In genomic region chr11:35239476-35240075, GRCh38 we compare ENCODE assay signal across 27 cellular contexts.
DNase-seq lines count a peak whose midpoint lies in the region; ATAC-seq and TF ChIP-seq lines count a peak whose summit lies in the region.
"Had no signal": no experiment of that assay in that cellular context is flagged by ENCODE, and none has a peak within 500 bp of the region (broad histone marks: within the 10 kb centered on the region; RNA-seq: fewer than 3 reads in every experiment).

No MANE protein-coding gene starts in this region.

- H3K4me3 ChIP-seq in CD8-positive, alpha-beta T cell (ENCODE audit: low read depth, low read length) = no peak overlapping the region
- no peak overlapping the region for H3K4me3 ChIP-seq in mesendoderm (ENCODE audit: low read length)
- H3K4me3 ChIP-seq: heart right ventricle, left ventricle myocardium inferior, stomach, vagina had no signal

- no peaks in the 10 kb centered on the region for H3K27me3 ChIP-seq in CD8-positive, alpha-beta T cell (ENCODE audit: insufficient read depth, low read length)
- H3K27me3 ChIP-seq in mesendoderm (ENCODE audit: insufficient read depth, low read length, poor library complexity) = no peaks in the 10 kb centered on the region
- H3K27me3 ChIP-seq: BE2C, heart right ventricle, stomach, vagina had no signal

- H3K9ac ChIP-seq in mesendoderm (ENCODE audit: low read length) = no peak overlapping the region

- no peak for TF ChIP-seq CTCF in CD14-positive monocyte (IDR thresholded peaks at IDR 0.05)
- TF ChIP-seq CTCF in CD8-positive, alpha-beta T cell (IDR thresholded peaks at IDR 0.05) = no peak

- no peaks in the 10 kb centered on the region for H3K79me2 ChIP-seq in mesendoderm (ENCODE audit: control insufficient read depth, insufficient read depth, low read length)

- H3K27me3 Mint-ChIP-seq in CD14-positive monocyte (ENCODE audit: low read depth in 3 of 3) = peaks cover 0 to 3% (median 0%) of the 10 kb centered on the region in 3 donors
- no peaks in the 10 kb centered on the region for H3K27me3 Mint-ChIP-seq in CD8-positive, alpha-beta T cell (ENCODE audit: low read depth)

- intact Hi-C loops in CD14-positive monocyte (cut with micrococcal nuclease) = loop anchor here (5.0 to 10.0 kb wide), 2 partner anchors 55 to 63 kb away; no protein-coding TSS in a partner anchor
- intact Hi-C loops in CD8-positive, alpha-beta T cell (cut with DNase I, micrococcal nuclease) = loop anchor here (2.0 to 5.0 kb wide), 6 partner anchors 72 to 312 kb away; no protein-coding TSS in a partner anchor

- H3K9me3 Mint-ChIP-seq in CD14-positive monocyte = peaks cover 0 to 7% (median 0%) of the 10 kb centered on the region in 7 donors
- peaks cover 5% of the 10 kb centered on the region for H3K9me3 Mint-ChIP-seq in CD8-positive, alpha-beta T cell

- no peak overlapping the region for H2BK120ac ChIP-seq in mesendoderm (ENCODE audit: low read depth, low read length)

- H2AK5ac ChIP-seq in mesendoderm (ENCODE audit: low read length) = no peak overlapping the region

- no peaks in the 10 kb centered on the region for H3K36me3 ChIP-seq in CD8-positive, alpha-beta T cell (ENCODE audit: insufficient read depth, low read length)
- H3K36me3 ChIP-seq in mesendoderm (ENCODE audit: control insufficient read depth, insufficient read depth, low read length) = no peaks in the 10 kb centered on the region
- H3K36me3 ChIP-seq: BE2C, heart right ventricle, left ventricle myocardium inferior, stomach, vagina had no signal

- WGBS in mesendoderm (ENCODE audit: extremely low coverage, insufficient coverage, low lambda C conversion rate) = no CpG with 5 or more reads among the region's 4 CpGs

- H4K5ac ChIP-seq in mesendoderm (ENCODE audit: low read length) = no peak overlapping the region

- H4K8ac ChIP-seq in mesendoderm (ENCODE audit: low read depth, low read length) = no peak overlapping the region

- no peaks in the 10 kb centered on the region for H3K9me3 ChIP-seq in CD8-positive, alpha-beta T cell (ENCODE audit: low read length)
- H3K9me3 ChIP-seq: BE2C, stomach, vagina had no signal

- no peak for ATAC-seq in CD8-positive, alpha-beta T cell
- ATAC-seq in GM21723 (IDR thresholded peaks at IDR 0.05; ENCODE audit: unreplicated experiment) (no peak), GM19324 (IDR thresholded peaks at IDR 0.05; ENCODE audit: low FRiP score, unreplicated experiment) (no peak), GM18873 (IDR thresholded peaks at IDR 0.05; ENCODE audit: low FRiP score, unreplicated experiment) (no peak)
- ATAC-seq: heart right ventricle, PC-3, right cardiac atrium, SK-N-SH treated with all-trans-retinoic acid at 6 μM for 48 hours had no signal

- in situ Hi-C loops in SK-MEL-5 (cut with HindIII; ENCODE audit: low pct_unique_long_range_greater_than_20kb, low sequenced_read_pairs) = no loop called here

- DNase-seq in CD14-positive monocyte (ENCODE audit: low spot score) = no peak
- DNase-seq in CD8-positive, alpha-beta T cell = no peak
- peak; percentile 63 for DNase-seq in SK-MEL-5 (ENCODE audit: low read depth, low spot score)
- DNase-seq in mesendoderm = no peak
- DNase-seq: activated CD4-positive, alpha-beta T cell treated with anti-CD3 and anti-CD28 coated beads, Interleukin-2, amount 10 ng/mL, durations not matched to agents 7 days and 5 days; activated naive CD4-positive, alpha-beta T cell treated with anti-CD3 and anti-CD28 coated beads, Interleukin-2, amount 10 ng/mL, durations not matched to agents 7 days and 5 days; amniotic stem cell; BE2C; cerebellar nuclear complex; DMS79; heart right ventricle; left ventricle myocardium inferior; mesenchymal stem cell; NCI-H1105 treated with DMSO at 0.1 percent for 48 hours; NCI-H1930; NCI-H2171 treated with DMSO at 0.1 percent for 48 hours; NCI-H510A; PC-3; right cardiac atrium; stimulated activated CD4-positive, alpha-beta T cell treated with anti-CD3 and anti-CD28 coated beads, Interleukin-1b, Interleukin-23, amount 100 ng/mL, for 48 hours; stomach had no signal

- no peak overlapping the region for H3K27ac ChIP-seq in CD8-positive, alpha-beta T cell (ENCODE audit: low read depth, low read length)
- no peak overlapping the region for H3K27ac ChIP-seq in mesendoderm (ENCODE audit: low read depth, low read length)
- H3K27ac ChIP-seq: heart right ventricle, left ventricle myocardium inferior, stomach, vagina had no signal

- H3K36me3 Mint-ChIP-seq in CD14-positive monocyte = peaks cover 0 to under 1% of the 10 kb centered on the region in 2 donors
- H3K36me3 Mint-ChIP-seq in CD8-positive, alpha-beta T cell = no peaks in the 10 kb centered on the region

- H3K4me1 ChIP-seq in CD8-positive, alpha-beta T cell (ENCODE audit: insufficient read depth, low read length) = peaks cover 59% of the 10 kb centered on the region
- H3K4me1 ChIP-seq in mesendoderm (ENCODE audit: control insufficient read depth, low read depth, low read length) = no peaks in the 10 kb centered on the region
- H3K4me1 ChIP-seq: BE2C had no signal

- peaks cover 45% of the 10 kb centered on the region for H3K4me1 Mint-ChIP-seq in CD14-positive monocyte
- H3K4me1 Mint-ChIP-seq in CD8-positive, alpha-beta T cell (ENCODE audit: low read depth) = peaks cover 92% of the 10 kb centered on the region

- no peak overlapping the region for H2BK5ac ChIP-seq in mesendoderm (ENCODE audit: low read length)

- H3K18ac ChIP-seq in mesendoderm (ENCODE audit: low read length) = no peak overlapping the region

- CTCF ChIA-PET in CD8-positive, alpha-beta T cell (lab: Charles Lee) = interaction anchor here (0.8 to 1.7 kb wide), 4 partner anchors 9 to 76 kb away, joined by 3 to 4 read pairs (median 3); no protein-coding TSS in a partner anchor

- H2BK15ac ChIP-seq in mesendoderm (replicated peaks; ENCODE audit: low read depth) = no peak overlapping the region

- POLR2A ChIA-PET in CD8-positive, alpha-beta T cell (lab: Charles Lee) = interaction anchor here (1.1 kb wide), 1 partner anchor 8 kb away, joined by 3 read pairs; no protein-coding TSS in a partner anchor

- no peak overlapping the region for H3K4me2 ChIP-seq in mesendoderm (ENCODE audit: low read length)

- peak overlapping the region in 1 of 2 donors; percentile 39 for H3K4me3 Mint-ChIP-seq in CD14-positive monocyte
- H3K4me3 Mint-ChIP-seq in CD8-positive, alpha-beta T cell = no peak overlapping the region
- H3K4me3 Mint-ChIP-seq: activated CD4-positive, alpha-beta T cell treated with anti-CD3 and anti-CD28 coated beads, Interleukin-2, amount 10 ng/mL, durations not matched to agents 7 days and 5 days; activated naive CD4-positive, alpha-beta T cell treated with anti-CD3 and anti-CD28 coated beads, Interleukin-2, amount 10 ng/mL, durations not matched to agents 7 days and 5 days; brain had no signal

- peak overlapping the region; percentile 53 for H3K23ac ChIP-seq in mesendoderm (ENCODE audit: low read length)

- peak overlapping the region in 5 of 7 donors; percentile 10 to 61 (median 15) for H3K27ac Mint-ChIP-seq in CD14-positive monocyte
- peak overlapping the region; percentile 55 for H3K27ac Mint-ChIP-seq in CD8-positive, alpha-beta T cell
- H3K27ac Mint-ChIP-seq: activated CD4-positive, alpha-beta T cell treated with anti-CD3 and anti-CD28 coated beads, Interleukin-2, amount 10 ng/mL, durations not matched to agents 7 days and 5 days; activated naive CD4-positive, alpha-beta T cell treated with anti-CD3 and anti-CD28 coated beads, Interleukin-2, amount 10 ng/mL, durations not matched to agents 7 days and 5 days; brain had no signal

- no peak overlapping the region for H3K4ac ChIP-seq in mesendoderm (ENCODE audit: low read depth, low read length)

- H3K79me1 ChIP-seq in mesendoderm (ENCODE audit: low read length) = no peaks in the 10 kb centered on the region

- peak overlapping the region; percentile 39 for H3K56ac ChIP-seq in mesendoderm (ENCODE audit: low read length)
